Comparison of ENCODE assay signal across 1 cellular context in genomic region chr22:30605449-30606110, GRCh38.
TF ChIP-seq lines count a peak whose summit lies in the region.

No MANE protein-coding gene starts in this region.

TF ChIP-seq in K562, 482 proteins besides CTCF, POLR2A, EP300 and RAD21 (continues in another document):
- TF ChIP-seq ZBTB8A (IDR thresholded peaks at IDR 0.05; ENCODE audit: partially characterized antibody) (no peak), RERE (CRISPR knock-in tag; IDR thresholded peaks at IDR 0.05; ENCODE audit: borderline replicate concordance) (no peak), IRF2 (CRISPR knock-in tag; IDR thresholded peaks at IDR 0.05) (no peak), PBX2 (CRISPR knock-in tag; IDR thresholded peaks at IDR 0.05; ENCODE audit: low read depth) (no peak), PBX2 (tag; conservative IDR thresholded peaks at IDR 0.05; ENCODE audit: low read depth) (peak; percentile 45; the same call in 1 of the 2 replicates), E2F1 (CRISPR knock-in tag; IDR thresholded peaks at IDR 0.05) (no peak), SRSF7 (optimal IDR thresholded peaks at IDR 0.05; ENCODE audit: low read depth, low read length) (no peak), E2F4 (CRISPR knock-in tag; IDR thresholded peaks at IDR 0.05; ENCODE audit: low read depth) (no peak), PATZ1 (CRISPR knock-in tag; IDR thresholded peaks at IDR 0.05; ENCODE audit: borderline replicate concordance) (no peak), ZNF436 (CRISPR knock-in tag; IDR thresholded peaks at IDR 0.05) (peak; percentile 91), CXXC5 (CRISPR knock-in tag; IDR thresholded peaks at IDR 0.05) (0 out of 2 replicates have a peak, but pooled peaks have one; percentile 25), CTCFL (IDR thresholded peaks at IDR 0.05; ENCODE audit: borderline replicate concordance, insufficient read depth, low read depth, low read length, poor library complexity, severe bottlenecking) (peak; percentile 17), CBX1 (IDR thresholded peaks at IDR 0.05; ENCODE audit: low read depth) (peak; percentile 66; the same call in 1 of the 2 replicates), XRCC5 (IDR thresholded peaks at IDR 0.05; ENCODE audit: low read depth, low read length) (no peak), ZNF592 (IDR thresholded peaks at IDR 0.05) (peak; percentile 47; the same call in 1 of the 2 replicates), RBM25 (IDR thresholded peaks at IDR 0.05; ENCODE audit: low read depth, low read length, severe bottlenecking) (peak; percentile 45), KLF13 (tag; IDR thresholded peaks at IDR 0.05; ENCODE audit: borderline replicate concordance, low read depth) (no peak), TRIM28 (IDR thresholded peaks at IDR 0.05) (no peak), SMARCA5 (IDR thresholded peaks at IDR 0.05) (peak; percentile 86), TEAD2 (tag; IDR thresholded peaks at IDR 0.05) (no peak), MNT (conservative IDR thresholded peaks at IDR 0.05) (peak; percentile 92), CC2D1A (IDR thresholded peaks at IDR 0.05) (peak; percentile 46; the same call in 1 of the 2 replicates), PCBP2 (IDR thresholded peaks at IDR 0.05; ENCODE audit: low read depth, low read length, poor library complexity, severe bottlenecking) (no peak), PRPF4 (IDR thresholded peaks at IDR 0.05; ENCODE audit: insufficient read depth, low read depth, low read length, poor library complexity, severe bottlenecking) (no peak), ELF1 (tag; IDR thresholded peaks at IDR 0.05) (peak; percentile 73), CREB3L1 (IDR thresholded peaks at IDR 0.05; ENCODE audit: borderline replicate concordance, low read depth) (no peak)
